Comparison of ENCODE assay signal across 12 cellular contexts in the genomic region with DNA sequence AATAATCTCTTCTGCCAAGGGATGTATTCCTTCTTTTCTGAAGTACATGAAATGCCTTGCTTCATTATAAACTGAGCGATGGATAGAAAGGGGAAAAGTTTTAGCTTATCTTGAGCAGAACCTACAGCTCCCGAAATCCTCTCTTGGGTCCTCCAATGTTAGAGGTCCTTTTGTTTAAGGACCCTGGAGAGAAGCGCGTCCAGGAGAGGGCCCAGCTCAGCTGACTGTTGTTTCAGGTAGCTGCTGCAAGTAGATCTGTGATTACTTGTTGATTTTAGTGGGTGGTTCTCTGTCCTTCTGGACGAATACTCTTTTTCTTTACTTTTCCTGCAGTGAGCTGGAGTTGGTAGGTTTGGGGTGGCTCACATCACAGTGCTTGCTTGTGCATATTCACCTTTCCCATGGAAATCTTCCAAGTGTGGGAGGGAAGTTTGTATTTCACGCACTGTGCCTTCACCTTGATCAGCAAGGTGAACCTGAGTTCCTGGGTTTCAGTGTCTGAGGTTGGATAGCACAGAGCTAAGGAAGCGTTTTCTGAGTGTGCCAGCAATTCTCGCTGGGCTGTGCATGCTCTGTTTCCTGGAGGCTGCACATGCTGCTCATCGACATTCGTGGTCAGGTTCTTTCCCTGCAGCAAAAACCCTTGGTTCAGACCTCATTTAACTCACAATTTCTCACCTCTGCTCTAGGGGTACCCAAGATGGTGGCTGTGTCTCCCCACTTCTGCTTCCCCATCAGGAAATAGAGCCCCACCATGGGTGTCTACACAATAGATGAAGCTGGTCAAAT.
DNase-seq lines count a peak whose midpoint lies in the region; ATAC-seq and TF ChIP-seq lines count a peak whose summit lies in the region.
"Had no signal": no experiment of that assay in that cellular context is flagged by ENCODE, and none has a peak within 500 bp of the region (broad histone marks: within the 10 kb centered on the region; RNA-seq: fewer than 3 reads in every experiment).

No MANE protein-coding gene starts in this region.

- POLR2A ChIA-PET in activated naive CD8-positive, alpha-beta T cell treated with anti-CD3 and anti-CD28 coated beads, Interleukin-2, amount 10 ng/mL, durations not matched to agents 7 days and 5 days (lab: Charles Lee) = interaction anchor here (0.5 to 3.7 kb wide), 10 partner anchors 10 to 447 kb away, joined by 3 to 36 read pairs (median 4); no protein-coding TSS in a partner anchor

- no peak for TF ChIP-seq POLR2A in GM18505 (IDR thresholded peaks at IDR 0.05; ENCODE audit: borderline replicate concordance, extremely low read depth, insufficient read depth, insufficient read length)

- H3K27me3 Mint-ChIP-seq in activated T-cell treated with anti-CD3 and anti-CD28 coated beads, Interleukin-2, amount 50 U/mL, for 24 hours = no peaks in the 10 kb centered on the region
- no peaks in the 10 kb centered on the region for H3K27me3 Mint-ChIP-seq in activated naive CD8-positive, alpha-beta T cell treated with anti-CD3 and anti-CD28 coated beads, Interleukin-2, amount 10 ng/mL, durations not matched to agents 7 days and 5 days
- H3K27me3 Mint-ChIP-seq in stimulated activated naive B cell treated with anti-CD40 and anti-IgM and Interleukin-4, amounts not matched to agents 10 μg/mL and 1 μg/mL and 100 μg/mL, for 72 hours = no peaks in the 10 kb centered on the region
- H3K27me3 Mint-ChIP-seq: dendritic cell treated with granulocyte-macrophage colony-stimulating factor and Interleukin-4, amounts not matched to agents 40 ng/mL and 50 ng/mL, for 4 days had no signal

- DNase-seq in activated T-cell treated with anti-CD3 and anti-CD28 coated beads, Interleukin-2, amount 50 U/mL, for 24 hours = no peak
- DNase-seq in activated T-cell treated with anti-CD3 and anti-CD28 coated beads, Interleukin-2, amount 50 U/mL, for 1 hour = no peak
- peak; percentile 46 for DNase-seq in activated naive CD8-positive, alpha-beta T cell treated with anti-CD3 and anti-CD28 coated beads, Interleukin-2, amount 10 ng/mL, durations not matched to agents 7 days and 5 days
- DNase-seq in stimulated activated naive B cell treated with anti-CD40 and anti-IgM and Interleukin-4, amounts not matched to agents 10 μg/mL and 1 μg/mL and 100 μg/mL, for 72 hours = no peak
- DNase-seq in NCI-H146 treated with DMSO at 0.1 percent for 48 hours (lab: John Stamatoyannopoulos, UW; ENCODE audit: unreplicated experiment) = no peak
- DNase-seq: activated CD8-positive, alpha-beta memory T cell treated with anti-CD3 and anti-CD28 coated beads, Interleukin-2, amount 50 U/mL, for 48 hours; hypothalamus; ovary had no signal

- peaks cover 4% of the 10 kb centered on the region for H3K9me3 Mint-ChIP-seq in activated T-cell treated with anti-CD3 and anti-CD28 coated beads, Interleukin-2, amount 50 U/mL, for 24 hours
- H3K9me3 Mint-ChIP-seq in activated naive CD8-positive, alpha-beta T cell treated with anti-CD3 and anti-CD28 coated beads, Interleukin-2, amount 10 ng/mL, durations not matched to agents 7 days and 5 days = peaks cover 6% of the 10 kb centered on the region
- H3K9me3 Mint-ChIP-seq in stimulated activated naive B cell treated with anti-CD40 and anti-IgM and Interleukin-4, amounts not matched to agents 10 μg/mL and 1 μg/mL and 100 μg/mL, for 72 hours = peaks cover 3 to 9% of the 10 kb centered on the region in 2 donors

- ATAC-seq in HG02884 (IDR thresholded peaks at IDR 0.05; ENCODE audit: unreplicated experiment) (peak; percentile 61), GM18505 (IDR thresholded peaks at IDR 0.05; ENCODE audit: unreplicated experiment) (no peak), HG03097 (IDR thresholded peaks at IDR 0.05; ENCODE audit: low FRiP score, unreplicated experiment) (no peak)
- peak; percentile 75 for ATAC-seq in activated naive CD8-positive, alpha-beta T cell treated with anti-CD3 and anti-CD28 coated beads, Interleukin-2, amount 10 ng/mL, durations not matched to agents 7 days and 5 days (ENCODE audit: low read depth)
- ATAC-seq in stimulated activated naive B cell treated with anti-CD40 and anti-IgM and Interleukin-4, amounts not matched to agents 10 μg/mL and 1 μg/mL and 100 μg/mL, for 72 hours (replicated peaks) = peak; percentile 69 to 74

- H3K4me3 Mint-ChIP-seq in activated T-cell treated with anti-CD3 and anti-CD28 coated beads, Interleukin-2, amount 50 U/mL, for 24 hours = peak overlapping the region; percentile 54
- H3K4me3 Mint-ChIP-seq in activated naive CD8-positive, alpha-beta T cell treated with anti-CD3 and anti-CD28 coated beads, Interleukin-2, amount 10 ng/mL, durations not matched to agents 7 days and 5 days = peak overlapping the region; percentile 77
- peak overlapping the region; percentile 58 to 71 for H3K4me3 Mint-ChIP-seq in stimulated activated naive B cell treated with anti-CD40 and anti-IgM and Interleukin-4, amounts not matched to agents 10 μg/mL and 1 μg/mL and 100 μg/mL, for 72 hours
- H3K4me3 Mint-ChIP-seq: dendritic cell treated with granulocyte-macrophage colony-stimulating factor and Interleukin-4, amounts not matched to agents 40 ng/mL and 50 ng/mL, for 4 days had no signal

- peak overlapping the region; percentile 88 for H3K27ac Mint-ChIP-seq in activated T-cell treated with anti-CD3 and anti-CD28 coated beads, Interleukin-2, amount 50 U/mL, for 24 hours
- H3K27ac Mint-ChIP-seq in activated naive CD8-positive, alpha-beta T cell treated with anti-CD3 and anti-CD28 coated beads, Interleukin-2, amount 10 ng/mL, durations not matched to agents 7 days and 5 days = peak overlapping the region; percentile 92
- H3K27ac Mint-ChIP-seq in stimulated activated naive B cell treated with anti-CD40 and anti-IgM and Interleukin-4, amounts not matched to agents 10 μg/mL and 1 μg/mL and 100 μg/mL, for 72 hours = peak overlapping the region; percentile 84

- peaks cover 95% of the 10 kb centered on the region for H3K36me3 Mint-ChIP-seq in activated T-cell treated with anti-CD3 and anti-CD28 coated beads, Interleukin-2, amount 50 U/mL, for 24 hours (ENCODE audit: low read depth)
- peaks cover 55% of the 10 kb centered on the region for H3K36me3 Mint-ChIP-seq in activated naive CD8-positive, alpha-beta T cell treated with anti-CD3 and anti-CD28 coated beads, Interleukin-2, amount 10 ng/mL, durations not matched to agents 7 days and 5 days
- peaks cover 40 to 55% of the 10 kb centered on the region in 2 donors for H3K36me3 Mint-ChIP-seq in stimulated activated naive B cell treated with anti-CD40 and anti-IgM and Interleukin-4, amounts not matched to agents 10 μg/mL and 1 μg/mL and 100 μg/mL, for 72 hours

- H3K4me1 Mint-ChIP-seq in activated T-cell treated with anti-CD3 and anti-CD28 coated beads, Interleukin-2, amount 50 U/mL, for 24 hours (ENCODE audit: low read depth) = peaks cover 81% of the 10 kb centered on the region
- H3K4me1 Mint-ChIP-seq in activated naive CD8-positive, alpha-beta T cell treated with anti-CD3 and anti-CD28 coated beads, Interleukin-2, amount 10 ng/mL, durations not matched to agents 7 days and 5 days = peaks cover 55% of the 10 kb centered on the region
- H3K4me1 Mint-ChIP-seq in stimulated activated naive B cell treated with anti-CD40 and anti-IgM and Interleukin-4, amounts not matched to agents 10 μg/mL and 1 μg/mL and 100 μg/mL, for 72 hours = peaks cover 44 to 63% of the 10 kb centered on the region in 2 donors

Comparison
In these comparisons a context has a peak if more than half of its experiments do, and no peak if none do; other contexts are left out.
1. ATAC-seq: peak in HG02884 (single experiment), activated naive CD8-positive, alpha-beta T cell treated with anti-CD3 and anti-CD28 coated beads, Interleukin-2, amount 10 ng/mL, durations not matched to agents 7 days and 5 days (single experiment) and stimulated activated naive B cell treated with anti-CD40 and anti-IgM and Interleukin-4, amounts not matched to agents 10 μg/mL and 1 μg/mL and 100 μg/mL, for 72 hours (2 of 2); none in GM18505 (single experiment) and HG03097 (single experiment).
2. Peak in every context shown above with its lines, with median percentiles within 50 percentile points of each other: H3K27ac Mint-ChIP-seq and H3K4me3 Mint-ChIP-seq.